Comparison of ENCODE assay signal across 28 cellular contexts in the genomic region with DNA sequence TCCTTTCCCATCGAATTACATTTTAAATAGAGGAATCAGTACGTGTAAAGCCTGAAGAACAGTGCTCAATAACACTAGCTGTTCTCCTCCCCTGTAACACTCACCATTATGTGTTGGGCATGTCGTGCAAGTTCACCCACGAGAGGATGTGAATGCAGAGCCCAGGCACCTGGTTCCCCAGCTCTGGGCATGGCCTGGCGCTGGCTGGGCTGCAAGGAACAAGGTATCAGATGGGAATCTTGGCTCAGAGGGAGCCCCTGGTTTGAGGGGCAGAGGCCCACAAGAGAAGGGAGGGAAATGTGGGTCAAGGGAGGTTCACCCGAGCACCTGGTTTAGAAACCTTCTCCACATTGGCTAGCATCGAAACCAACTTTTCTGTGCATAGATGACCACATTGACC.
"Had no signal": no experiment of that assay in that cellular context is flagged by ENCODE, and none has a peak within 500 bp of the region (broad histone marks: within the 10 kb centered on the region; RNA-seq: fewer than 3 reads in every experiment).

No MANE protein-coding gene starts in this region.

- H3K9me3 ChIP-seq: colonic mucosa, esophagus muscularis mucosa, esophagus squamous epithelium, gastrocnemius medialis, gastroesophageal sphincter, heart left ventricle, heart right ventricle had no signal

- ATAC-seq: effector memory CD8-positive, alpha-beta T cell; esophagus mucosa; foreskin keratinocyte; gastrocnemius medialis; gastroesophageal sphincter; heart left ventricle; heart right ventricle had no signal

- H3K27ac ChIP-seq: colonic mucosa, epithelial cell of prostate, esophagus muscularis mucosa, esophagus squamous epithelium, foreskin keratinocyte, gastrocnemius medialis, gastroesophageal sphincter, heart left ventricle, heart right ventricle had no signal

- H3K4me1 ChIP-seq: colonic mucosa, esophagus muscularis mucosa, esophagus squamous epithelium, foreskin keratinocyte, gastrocnemius medialis, gastroesophageal sphincter, heart left ventricle had no signal

- DNase-seq: colonic mucosa; cortex of kidney; dermis blood vessel endothelial cell; dorsolateral prefrontal cortex; effector CD4-positive, alpha-beta T cell; effector CD8-positive, alpha-beta T cell; effector memory CD4-positive, alpha-beta T cell; effector memory CD8-positive, alpha-beta T cell; endodermal cell; erythroblast; esophagus squamous epithelium; foreskin fibroblast; foreskin keratinocyte; foreskin melanocyte; gastrocnemius medialis; glutamatergic neuron; head of caudate nucleus; heart left ventricle; heart right ventricle had no signal

- H3K4me3 ChIP-seq: colonic mucosa, coronary artery, dorsolateral prefrontal cortex, esophagus muscularis mucosa, esophagus squamous epithelium, gastrocnemius medialis, gastroesophageal sphincter, heart left ventricle, heart right ventricle had no signal

- H3K36me3 ChIP-seq: colonic mucosa, esophagus muscularis mucosa, esophagus squamous epithelium, gastrocnemius medialis, gastroesophageal sphincter, heart left ventricle, heart right ventricle had no signal

- H3K27me3 ChIP-seq: colonic mucosa, esophagus squamous epithelium, foreskin keratinocyte, gastrocnemius medialis, gastroesophageal sphincter, heart left ventricle had no signal

- FAIRE-seq: colon, endometrium, endothelial cell of umbilical vein, frontal cortex had no signal
